1 cellular context compared by ENCODE assay signal in the genomic region with DNA sequence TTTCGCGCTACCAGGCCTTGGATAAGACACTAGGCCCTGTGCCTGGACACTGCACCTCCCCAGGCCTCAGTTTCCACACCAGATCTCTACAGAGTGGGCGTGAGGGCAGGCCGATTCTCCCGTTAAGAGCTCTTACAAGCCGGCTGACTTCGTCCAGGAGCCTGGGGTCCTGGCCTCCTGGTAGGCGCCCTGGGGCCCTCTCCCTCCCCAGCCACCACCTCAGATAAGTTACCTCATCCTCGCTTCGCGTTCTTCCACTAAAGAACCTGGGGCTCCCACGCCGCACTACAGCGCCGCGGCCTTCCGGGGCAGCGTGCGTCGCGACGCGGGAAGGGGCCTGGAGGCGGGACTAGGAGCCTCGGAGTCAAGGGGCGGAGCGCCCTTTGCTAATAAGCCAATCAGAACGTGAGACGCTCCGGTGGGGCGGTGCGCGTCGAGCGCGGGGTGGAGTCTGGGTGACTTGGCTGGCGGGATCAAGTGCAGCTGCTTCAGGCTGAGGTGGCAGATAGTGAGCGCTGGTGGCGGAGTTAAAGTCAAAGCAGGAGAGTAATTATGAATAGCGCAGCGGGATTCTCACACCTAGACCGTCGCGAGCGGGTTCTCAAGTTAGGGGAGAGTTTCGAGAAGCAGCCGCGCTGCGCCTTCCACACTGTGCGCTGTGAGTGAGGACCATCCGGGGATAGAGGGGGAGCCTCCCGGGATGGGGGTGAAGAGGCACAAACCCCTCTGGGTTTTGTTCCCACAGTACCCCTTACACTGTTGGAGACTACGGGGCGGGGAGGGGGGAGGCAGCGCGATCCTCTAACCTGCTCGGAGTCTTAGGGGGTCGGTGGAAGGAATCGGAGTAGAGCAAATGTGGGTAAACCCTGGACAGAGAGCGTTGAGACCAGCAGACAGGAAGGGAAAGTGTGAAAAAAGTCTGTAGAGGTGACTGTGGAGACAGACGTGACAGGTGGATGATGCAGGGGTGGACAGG.
TF ChIP-seq lines count a peak whose summit lies in the region.

A gene (plus strand): TSS at position 476 of the 976 bp plus-strand sequence. CDS start 77 bp downstream, at position 553.
A gene with protein sequence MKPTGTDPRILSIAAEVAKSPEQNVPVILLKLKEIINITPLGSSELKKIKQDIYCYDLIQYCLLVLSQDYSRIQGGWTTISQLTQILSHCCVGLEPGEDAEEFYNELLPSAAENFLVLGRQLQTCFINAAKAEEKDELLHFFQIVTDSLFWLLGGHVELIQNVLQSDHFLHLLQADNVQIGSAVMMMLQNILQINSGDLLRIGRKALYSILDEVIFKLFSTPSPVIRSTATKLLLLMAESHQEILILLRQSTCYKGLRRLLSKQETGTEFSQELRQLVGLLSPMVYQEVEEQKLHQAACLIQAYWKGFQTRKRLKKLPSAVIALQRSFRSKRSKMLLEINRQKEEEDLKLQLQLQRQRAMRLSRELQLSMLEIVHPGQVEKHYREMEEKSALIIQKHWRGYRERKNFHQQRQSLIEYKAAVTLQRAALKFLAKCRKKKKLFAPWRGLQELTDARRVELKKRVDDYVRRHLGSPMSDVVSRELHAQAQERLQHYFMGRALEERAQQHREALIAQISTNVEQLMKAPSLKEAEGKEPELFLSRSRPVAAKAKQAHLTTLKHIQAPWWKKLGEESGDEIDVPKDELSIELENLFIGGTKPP (minus strand): TSS at position 327 of the 976 bp plus-strand sequence. CDS start 6,100 bp downstream, outside the sequence.

TF ChIP-seq in K562, 482 proteins besides CTCF, POLR2A, EP300 and RAD21 (continued from another document and continues in another):
- TF ChIP-seq MYC (IDR thresholded peaks at IDR 0.05; ENCODE audit: low read depth, low read length) = peak; percentile 73
- TF ChIP-seq MYC (CRISPR knock-in tag; IDR thresholded peaks at IDR 0.05; ENCODE audit: borderline replicate concordance, low read depth) = no peak
- TF ChIP-seq, protein P1, sequence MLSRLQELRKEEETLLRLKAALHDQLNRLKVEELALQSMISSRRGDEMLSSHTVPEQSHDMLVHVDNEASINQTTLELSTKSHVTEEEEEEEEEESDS (CRISPR knock-in tag; IDR thresholded peaks at IDR 0.05) = no peak
- TF ChIP-seq SOX6 (IDR thresholded peaks at IDR 0.05) = 0 out of 2 replicates have a peak, but pooled peaks have one; percentile 17
- TF ChIP-seq, protein P2, sequence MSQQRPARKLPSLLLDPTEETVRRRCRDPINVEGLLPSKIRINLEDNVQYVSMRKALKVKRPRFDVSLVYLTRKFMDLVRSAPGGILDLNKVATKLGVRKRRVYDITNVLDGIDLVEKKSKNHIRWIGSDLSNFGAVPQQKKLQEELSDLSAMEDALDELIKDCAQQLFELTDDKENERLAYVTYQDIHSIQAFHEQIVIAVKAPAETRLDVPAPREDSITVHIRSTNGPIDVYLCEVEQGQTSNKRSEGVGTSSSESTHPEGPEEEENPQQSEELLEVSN (IDR thresholded peaks at IDR 0.05; ENCODE audit: borderline replicate concordance in 1 of 2, extremely low read depth in 1 of 2, insufficient read depth in 1 of 2, insufficient read length in 1 of 2, low read depth in 1 of 2, low read length in 1 of 2, poor library complexity in 1 of 2, severe bottlenecking in 1 of 2) = peak; percentile 93 to 95
- peak in 2 of 3 experiments; percentile 14 to 22 for TF ChIP-seq YY1 (IDR thresholded peaks at IDR 0.05; ENCODE audit: borderline replicate concordance in 1 of 3, control insufficient read depth in 1 of 3, extremely low read depth in 1 of 3, insufficient read depth in 3 of 3, insufficient read length in 1 of 3, insufficient replicate concordance in 2 of 3, low read depth in 1 of 3, low read length in 2 of 3)
- TF ChIP-seq, protein P3, sequence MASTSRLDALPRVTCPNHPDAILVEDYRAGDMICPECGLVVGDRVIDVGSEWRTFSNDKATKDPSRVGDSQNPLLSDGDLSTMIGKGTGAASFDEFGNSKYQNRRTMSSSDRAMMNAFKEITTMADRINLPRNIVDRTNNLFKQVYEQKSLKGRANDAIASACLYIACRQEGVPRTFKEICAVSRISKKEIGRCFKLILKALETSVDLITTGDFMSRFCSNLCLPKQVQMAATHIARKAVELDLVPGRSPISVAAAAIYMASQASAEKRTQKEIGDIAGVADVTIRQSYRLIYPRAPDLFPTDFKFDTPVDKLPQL (IDR thresholded peaks at IDR 0.05; ENCODE audit: extremely low read depth, insufficient read length) = no peak
- peak; percentile 15; the same call in 1 of the 2 replicates for TF ChIP-seq ESRRA (IDR thresholded peaks at IDR 0.05; ENCODE audit: borderline replicate concordance, low read depth)
- TF ChIP-seq, protein P4, sequence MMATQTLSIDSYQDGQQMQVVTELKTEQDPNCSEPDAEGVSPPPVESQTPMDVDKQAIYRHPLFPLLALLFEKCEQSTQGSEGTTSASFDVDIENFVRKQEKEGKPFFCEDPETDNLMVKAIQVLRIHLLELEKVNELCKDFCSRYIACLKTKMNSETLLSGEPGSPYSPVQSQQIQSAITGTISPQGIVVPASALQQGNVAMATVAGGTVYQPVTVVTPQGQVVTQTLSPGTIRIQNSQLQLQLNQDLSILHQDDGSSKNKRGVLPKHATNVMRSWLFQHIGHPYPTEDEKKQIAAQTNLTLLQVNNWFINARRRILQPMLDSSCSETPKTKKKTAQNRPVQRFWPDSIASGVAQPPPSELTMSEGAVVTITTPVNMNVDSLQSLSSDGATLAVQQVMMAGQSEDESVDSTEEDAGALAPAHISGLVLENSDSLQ (IDR thresholded peaks at IDR 0.05) = peak; percentile 31; the same call in 1 of the 2 replicates
- TF ChIP-seq NRF1 (conservative IDR thresholded peaks at IDR 0.05 in 1 of 2, IDR thresholded peaks at IDR 0.05 in 1 of 2) = peak; percentile 80 to 83
- TF ChIP-seq ZNF445 (CRISPR knock-in tag; IDR thresholded peaks at IDR 0.05; ENCODE audit: low read depth) = no peak
- TF ChIP-seq, protein P5, sequence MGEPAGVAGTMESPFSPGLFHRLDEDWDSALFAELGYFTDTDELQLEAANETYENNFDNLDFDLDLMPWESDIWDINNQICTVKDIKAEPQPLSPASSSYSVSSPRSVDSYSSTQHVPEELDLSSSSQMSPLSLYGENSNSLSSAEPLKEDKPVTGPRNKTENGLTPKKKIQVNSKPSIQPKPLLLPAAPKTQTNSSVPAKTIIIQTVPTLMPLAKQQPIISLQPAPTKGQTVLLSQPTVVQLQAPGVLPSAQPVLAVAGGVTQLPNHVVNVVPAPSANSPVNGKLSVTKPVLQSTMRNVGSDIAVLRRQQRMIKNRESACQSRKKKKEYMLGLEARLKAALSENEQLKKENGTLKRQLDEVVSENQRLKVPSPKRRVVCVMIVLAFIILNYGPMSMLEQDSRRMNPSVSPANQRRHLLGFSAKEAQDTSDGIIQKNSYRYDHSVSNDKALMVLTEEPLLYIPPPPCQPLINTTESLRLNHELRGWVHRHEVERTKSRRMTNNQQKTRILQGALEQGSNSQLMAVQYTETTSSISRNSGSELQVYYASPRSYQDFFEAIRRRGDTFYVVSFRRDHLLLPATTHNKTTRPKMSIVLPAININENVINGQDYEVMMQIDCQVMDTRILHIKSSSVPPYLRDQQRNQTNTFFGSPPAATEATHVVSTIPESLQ (CRISPR knock-in tag; IDR thresholded peaks at IDR 0.05) = peak; percentile 57; the same call in 1 of the 2 replicates
- 0 out of 2 replicates have a peak, but pooled peaks have one; percentile 27 for TF ChIP-seq ZNF316 (IDR thresholded peaks at IDR 0.05)
- peak in 1 of 2 experiments; percentile 33; a peak in 1 of 4 replicates for TF ChIP-seq NONO (IDR thresholded peaks at IDR 0.05; ENCODE audit: low read depth in 2 of 2, low read length in 1 of 2)
- TF ChIP-seq MTA3 (IDR thresholded peaks at IDR 0.05; ENCODE audit: borderline replicate concordance) = peak; percentile 40; the same call in 1 of the 2 replicates
- TF ChIP-seq PCBP1 (IDR thresholded peaks at IDR 0.05; ENCODE audit: low read depth, low read length, poor library complexity, severe bottlenecking) = no peak
- TF ChIP-seq CBFA2T3 (IDR thresholded peaks at IDR 0.05) = peak; percentile 65
- peak; percentile 78 for TF ChIP-seq POLR2H (tag; IDR thresholded peaks at IDR 0.05; ENCODE audit: low read depth)
- TF ChIP-seq TAL1 (IDR thresholded peaks at IDR 0.05) = peak; percentile 13; the same call in 1 of the 2 replicates
- peak; percentile 20; the same call in 1 of the 2 replicates for TF ChIP-seq CBFA2T2 (conservative IDR thresholded peaks at IDR 0.05)
- no peak for TF ChIP-seq HNRNPH1 (optimal IDR thresholded peaks at IDR 0.05; ENCODE audit: low read depth, low read length)
- 0 out of 4 replicates have a peak, but pooled peaks of 1 of the 2 experiments have one; percentile 36 for TF ChIP-seq HDAC1 (IDR thresholded peaks at IDR 0.05)
- peak; percentile 52; the same call in 1 of the 2 replicates for TF ChIP-seq GABPA (tag; conservative IDR thresholded peaks at IDR 0.05; ENCODE audit: low read depth)
- peak; percentile 9; the same call in 1 of the 2 replicates for TF ChIP-seq JUND (IDR thresholded peaks at IDR 0.05; ENCODE audit: borderline replicate concordance, low read depth, low read length)
- no peak for TF ChIP-seq JUND (tag; IDR thresholded peaks at IDR 0.05; ENCODE audit: borderline replicate concordance, low read depth, low read length)
- TF ChIP-seq ZNF23 (CRISPR knock-in tag; IDR thresholded peaks at IDR 0.05) = no peak
- no peak for TF ChIP-seq ZNF436 (CRISPR knock-in tag; IDR thresholded peaks at IDR 0.05)
- no peak for TF ChIP-seq ADNP (tag; IDR thresholded peaks at IDR 0.05)
- TF ChIP-seq, protein P6, sequence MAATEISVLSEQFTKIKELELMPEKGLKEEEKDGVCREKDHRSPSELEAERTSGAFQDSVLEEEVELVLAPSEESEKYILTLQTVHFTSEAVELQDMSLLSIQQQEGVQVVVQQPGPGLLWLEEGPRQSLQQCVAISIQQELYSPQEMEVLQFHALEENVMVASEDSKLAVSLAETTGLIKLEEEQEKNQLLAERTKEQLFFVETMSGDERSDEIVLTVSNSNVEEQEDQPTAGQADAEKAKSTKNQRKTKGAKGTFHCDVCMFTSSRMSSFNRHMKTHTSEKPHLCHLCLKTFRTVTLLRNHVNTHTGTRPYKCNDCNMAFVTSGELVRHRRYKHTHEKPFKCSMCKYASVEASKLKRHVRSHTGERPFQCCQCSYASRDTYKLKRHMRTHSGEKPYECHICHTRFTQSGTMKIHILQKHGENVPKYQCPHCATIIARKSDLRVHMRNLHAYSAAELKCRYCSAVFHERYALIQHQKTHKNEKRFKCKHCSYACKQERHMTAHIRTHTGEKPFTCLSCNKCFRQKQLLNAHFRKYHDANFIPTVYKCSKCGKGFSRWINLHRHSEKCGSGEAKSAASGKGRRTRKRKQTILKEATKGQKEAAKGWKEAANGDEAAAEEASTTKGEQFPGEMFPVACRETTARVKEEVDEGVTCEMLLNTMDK (IDR thresholded peaks at IDR 0.05; ENCODE audit: borderline replicate concordance, insufficient read depth, low read depth, low read length, poor library complexity, severe bottlenecking) = no peak
- TF ChIP-seq, protein P7, sequence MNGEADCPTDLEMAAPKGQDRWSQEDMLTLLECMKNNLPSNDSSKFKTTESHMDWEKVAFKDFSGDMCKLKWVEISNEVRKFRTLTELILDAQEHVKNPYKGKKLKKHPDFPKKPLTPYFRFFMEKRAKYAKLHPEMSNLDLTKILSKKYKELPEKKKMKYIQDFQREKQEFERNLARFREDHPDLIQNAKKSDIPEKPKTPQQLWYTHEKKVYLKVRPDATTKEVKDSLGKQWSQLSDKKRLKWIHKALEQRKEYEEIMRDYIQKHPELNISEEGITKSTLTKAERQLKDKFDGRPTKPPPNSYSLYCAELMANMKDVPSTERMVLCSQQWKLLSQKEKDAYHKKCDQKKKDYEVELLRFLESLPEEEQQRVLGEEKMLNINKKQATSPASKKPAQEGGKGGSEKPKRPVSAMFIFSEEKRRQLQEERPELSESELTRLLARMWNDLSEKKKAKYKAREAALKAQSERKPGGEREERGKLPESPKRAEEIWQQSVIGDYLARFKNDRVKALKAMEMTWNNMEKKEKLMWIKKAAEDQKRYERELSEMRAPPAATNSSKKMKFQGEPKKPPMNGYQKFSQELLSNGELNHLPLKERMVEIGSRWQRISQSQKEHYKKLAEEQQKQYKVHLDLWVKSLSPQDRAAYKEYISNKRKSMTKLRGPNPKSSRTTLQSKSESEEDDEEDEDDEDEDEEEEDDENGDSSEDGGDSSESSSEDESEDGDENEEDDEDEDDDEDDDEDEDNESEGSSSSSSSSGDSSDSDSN (IDR thresholded peaks at IDR 0.05; ENCODE audit: borderline replicate concordance in 1 of 2, low read depth in 2 of 2, low read length in 2 of 2) = 0 out of 4 replicates have a peak, but pooled peaks of 1 of the 2 experiments have one; percentile 9
- TF ChIP-seq KDM2B (CRISPR knock-in tag; IDR thresholded peaks at IDR 0.05) = peak; percentile 42; the same call in 1 of the 2 replicates
- TF ChIP-seq LCOR (CRISPR knock-in tag; IDR thresholded peaks at IDR 0.05) = peak; percentile 56; the same call in 1 of the 2 replicates
- peak; percentile 84 for TF ChIP-seq TAF1 (IDR thresholded peaks at IDR 0.05; ENCODE audit: control insufficient read depth, extremely low read depth, insufficient read depth, low read length, severe bottlenecking)
- TF ChIP-seq ZNF140 (CRISPR knock-in tag; IDR thresholded peaks at IDR 0.05) = no peak
- peak; percentile 66 for TF ChIP-seq CREB1 (IDR thresholded peaks at IDR 0.05)
- peak; percentile 62; the same call in 1 of the 2 replicates for TF ChIP-seq CREB1 (CRISPR knock-in tag; IDR thresholded peaks at IDR 0.05)
- peak; percentile 93 for TF ChIP-seq POLR2G (IDR thresholded peaks at IDR 0.05; ENCODE audit: low read depth, low read length)
- peak; percentile 71; the same call in 1 of the 2 replicates for TF ChIP-seq RNF2 (IDR thresholded peaks at IDR 0.05)
- no peak for TF ChIP-seq SAFB2 (IDR thresholded peaks at IDR 0.05; ENCODE audit: borderline replicate concordance, low read depth, low read length, severe bottlenecking)
- peak; percentile 55; the same call in 1 of the 2 replicates for TF ChIP-seq PML (IDR thresholded peaks at IDR 0.05; ENCODE audit: low read length)
- TF ChIP-seq RBFOX2 (IDR thresholded peaks at IDR 0.05; ENCODE audit: low read depth, low read length) = peak; percentile 95
- no peak for TF ChIP-seq ZNF274 (IDR thresholded peaks at IDR 0.05; ENCODE audit: borderline replicate concordance, low read depth, low read length)
- peak; percentile 44; the same call in 1 of the 2 replicates for TF ChIP-seq ZNF24 (IDR thresholded peaks at IDR 0.05)
- TF ChIP-seq, protein P8, sequence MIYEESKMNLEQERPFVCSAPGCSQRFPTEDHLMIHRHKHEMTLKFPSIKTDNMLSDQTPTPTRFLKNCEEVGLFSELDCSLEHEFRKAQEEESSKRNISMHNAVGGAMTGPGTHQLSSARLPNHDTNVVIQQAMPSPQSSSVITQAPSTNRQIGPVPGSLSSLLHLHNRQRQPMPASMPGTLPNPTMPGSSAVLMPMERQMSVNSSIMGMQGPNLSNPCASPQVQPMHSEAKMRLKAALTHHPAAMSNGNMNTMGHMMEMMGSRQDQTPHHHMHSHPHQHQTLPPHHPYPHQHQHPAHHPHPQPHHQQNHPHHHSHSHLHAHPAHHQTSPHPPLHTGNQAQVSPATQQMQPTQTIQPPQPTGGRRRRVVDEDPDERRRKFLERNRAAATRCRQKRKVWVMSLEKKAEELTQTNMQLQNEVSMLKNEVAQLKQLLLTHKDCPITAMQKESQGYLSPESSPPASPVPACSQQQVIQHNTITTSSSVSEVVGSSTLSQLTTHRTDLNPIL (CRISPR knock-in tag; IDR thresholded peaks at IDR 0.05) = no peak
- peak; percentile 25 for TF ChIP-seq FOS (IDR thresholded peaks at IDR 0.05; ENCODE audit: extremely low read depth, insufficient read length)
- TF ChIP-seq PHF8 (IDR thresholded peaks at IDR 0.05; ENCODE audit: borderline replicate concordance, low read length) = peak; percentile 87
- peak; percentile 70 for TF ChIP-seq SP1 (CRISPR knock-in tag; IDR thresholded peaks at IDR 0.05)
- TF ChIP-seq RB1 (IDR thresholded peaks at IDR 0.05; ENCODE audit: low read depth) = peak; percentile 55; the same call in 1 of the 2 replicates
- TF ChIP-seq JUNB (CRISPR knock-in tag; conservative IDR thresholded peaks at IDR 0.05) = no peak
- no peak for TF ChIP-seq NR2C2 (CRISPR knock-in tag; IDR thresholded peaks at IDR 0.05)
- TF ChIP-seq NR2C2 (tag; IDR thresholded peaks at IDR 0.05) = peak; percentile 83
